In genomic region chr14:101222362-101223090, GRCh38 we compare ENCODE assay signal across 1 cellular context.
TF ChIP-seq lines count a peak whose summit lies in the region.

No MANE protein-coding gene starts in this region.

TF ChIP-seq in WTC11, 78 proteins besides CTCF, POLR2A, EP300 and RAD21 (continued from another document):
- TF ChIP-seq E2F5 (CRISPR knock-in tag; IDR thresholded peaks at IDR 0.05) (no peak), GRHL2 (CRISPR knock-in tag; IDR thresholded peaks at IDR 0.05; ENCODE audit: insufficient replicate concordance, severe bottlenecking) (no peak), SP1 (CRISPR knock-in tag; conservative IDR thresholded peaks at IDR 0.05) (no peak; the same call in 1 of the 2 replicates)
